ENCODE assay signal across 8 cellular contexts in the genomic region with DNA sequence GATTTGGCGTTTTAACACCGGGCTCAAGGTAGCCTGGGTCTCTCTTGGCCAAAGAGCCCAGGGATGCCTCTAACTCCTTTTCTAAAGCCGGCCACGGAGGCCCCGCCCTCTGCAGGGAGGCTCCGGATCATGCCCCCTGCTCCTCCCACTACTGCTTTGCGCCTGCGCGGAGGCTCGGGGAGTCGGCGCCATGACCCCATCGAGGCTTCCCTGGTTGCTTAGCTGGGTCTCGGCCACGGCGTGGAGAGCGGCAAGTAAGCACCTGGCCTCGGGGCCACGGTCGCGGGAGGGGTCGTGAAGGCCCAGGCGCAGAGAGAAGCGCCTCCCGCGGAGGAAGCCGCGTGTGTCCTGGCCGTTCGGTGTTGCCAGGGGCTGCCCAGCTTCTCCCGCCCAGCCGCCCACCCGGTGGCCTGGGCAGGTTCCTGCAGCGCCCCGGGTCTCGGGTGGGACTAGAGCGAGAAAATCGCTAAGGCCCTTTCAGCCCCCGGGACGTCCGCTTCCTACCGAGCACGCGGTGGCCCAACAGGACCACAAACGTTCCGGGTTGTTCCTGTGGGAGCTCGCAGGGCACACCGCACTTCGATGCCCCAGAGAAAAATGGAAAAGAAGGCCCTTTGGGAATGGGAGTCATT.
A peak's percentile ranks its signal among the peaks of the same experiment; 100 is the strongest.
DNase-seq lines count a peak whose midpoint lies in the region; ATAC-seq and TF ChIP-seq lines count a peak whose summit lies in the region.

A gene (plus strand): TSS at position 180 of the 632 bp plus-strand sequence. CDS start 11 bp downstream, at position 191.

- peak; percentile 99 for ATAC-seq in GM19023 (IDR thresholded peaks at IDR 0.05; ENCODE audit: unreplicated experiment)
- peak; percentile 100 for ATAC-seq in HG03196 (IDR thresholded peaks at IDR 0.05; ENCODE audit: unreplicated experiment)

- DNase-seq in AG09319 (ENCODE audit: extremely low read depth, low read depth) (peak; percentile 68), NCI-H226 (peak; percentile 79), iris pigment epithelial cell (ENCODE audit: low read depth) (peak; percentile 82)
- peak; percentile 87 to 92 (median 90) for DNase-seq in activated CD4-positive, CD25-positive, alpha-beta regulatory T cell (lab: John Stamatoyannopoulos, UW)
- DNase-seq in central memory CD4-positive, alpha-beta T cell, result peak; percentile 93
- peak; percentile 85 to 92 for DNase-seq in stimulated activated CD4-positive, alpha-beta T cell treated with anti-CD3 and anti-CD28 coated beads, Interleukin-12 subunit alpha, Interleukin-12 subunit beta, amount 100 ng/mL, for 24 hours (ENCODE audit: low read depth in 2 of 2)

- TF ChIP-seq CTCF in AG09319 (IDR thresholded peaks at IDR 0.05; ENCODE audit: low read depth, low read length), result no peak

Comparison
In these comparisons a context has a peak if more than half of its experiments do, and no peak if none do; other contexts are left out.
1. Peak in every context shown above with its lines: DNase-seq and ATAC-seq.